9 cellular contexts compared by ENCODE assay signal in genomic region chr16:67157892-67158635, GRCh38. TPM values are rescaled to one million over a fixed set of nuclear protein-coding genes. Genes with fewer than 3 reads are reported as not detected.
A peak's percentile ranks its signal among the peaks of the same experiment; 100 is the strongest.
DNase-seq lines count a peak whose midpoint lies in the region; ATAC-seq and TF ChIP-seq lines count a peak whose summit lies in the region.
"Had no signal": no experiment of that assay in that cellular context is flagged by ENCODE, and none has a peak within 500 bp of the region (broad histone marks: within the 10 kb centered on the region; RNA-seq: fewer than 3 reads in every experiment).

No MANE protein-coding gene starts in this region.

- H3K4me2 ChIP-seq in HCT116 (ENCODE audit: low read length) = peak overlapping the region; percentile 86

- TF ChIP-seq POLR2A in HCT116 (IDR thresholded peaks at IDR 0.05; ENCODE audit: borderline replicate concordance, extremely low read depth, insufficient read depth, insufficient read length) = no peak

- H4K20me1 ChIP-seq in HCT116 (ENCODE audit: insufficient read depth) = no peaks in the 10 kb centered on the region

- TF ChIP-seq CTCF in HCT116 (IDR thresholded peaks at IDR 0.05 in 2 of 3, conservative IDR thresholded peaks at IDR 0.05 in 1 of 3; ENCODE audit: borderline replicate concordance in 1 of 3, insufficient read depth in 1 of 3, low read depth in 2 of 3, low read length in 2 of 3) = no peak
- TF ChIP-seq CTCF in heart right ventricle (IDR thresholded peaks at IDR 0.05) = no peak

- H3K27ac Mint-ChIP-seq in CD4-positive, alpha-beta memory T cell = peak overlapping the region; percentile 94 to 100 (median 99)
- H3K27ac Mint-ChIP-seq in activated T-helper 2 cell treated with anti-CD3 and anti-CD28 coated beads, Interferon-gamma antibody, Interleukin-2, Interleukin-4, amounts not matched to agents 10 μg/mL and 5 μg/mL and 100 μg/mL, durations not matched to agents 14 hours and 24 hours and 36 hours = peak overlapping the region; percentile 85
- H3K27ac Mint-ChIP-seq in naive thymus-derived CD4-positive, alpha-beta T cell = peak overlapping the region; percentile 94 to 99 (median 95)

- TF ChIP-seq RAD21 in HCT116 (IDR thresholded peaks at IDR 0.05; ENCODE audit: low read depth) = no peak

- H3K27me3 Mint-ChIP-seq in CD4-positive, alpha-beta memory T cell = peaks cover 3% of the 10 kb centered on the region in 2 donors
- peaks cover 5% of the 10 kb centered on the region for H3K27me3 Mint-ChIP-seq in activated T-helper 2 cell treated with anti-CD3 and anti-CD28 coated beads, Interferon-gamma antibody, Interleukin-2, Interleukin-4, amounts not matched to agents 10 μg/mL and 5 μg/mL and 100 μg/mL, durations not matched to agents 14 hours and 24 hours and 36 hours (ENCODE audit: low read depth)
- H3K27me3 Mint-ChIP-seq in naive thymus-derived CD4-positive, alpha-beta T cell = peaks cover 0 to 11% (median 10%) of the 10 kb centered on the region in 5 donors

- CTCF ChIA-PET in CD4-positive, alpha-beta memory T cell (lab: Charles Lee; ENCODE audit: partially characterized antibody) = interaction anchor here (0.7 to 13.4 kb wide), 16 partner anchors 11 to 205 kb away, joined by 3 to 187 read pairs (median 4); partner anchors contain the start of genes E2F4, MATCAP1 and NOL3
- CTCF ChIA-PET in HCT116 (lab: Charles Lee) = interaction anchor here (0.9 to 5.7 kb wide), 4 partner anchors 11 to 140 kb away, joined by 3 to 52 read pairs (median 8); partner anchors contain the start of gene NOL3
- CTCF ChIA-PET in naive thymus-derived CD4-positive, alpha-beta T cell (lab: Charles Lee) = interaction anchor here (0.7 to 1.3 kb wide), 9 partner anchors 16 to 204 kb away, joined by 3 to 7 read pairs (median 3); no protein-coding TSS in a partner anchor

- no peaks in the 10 kb centered on the region for H3K9me2 ChIP-seq in HCT116 (ENCODE audit: insufficient read depth)

- H3K9me3 Mint-ChIP-seq in CD4-positive, alpha-beta memory T cell = no peaks in the 10 kb centered on the region
- H3K9me3 Mint-ChIP-seq in activated T-helper 2 cell treated with anti-CD3 and anti-CD28 coated beads, Interferon-gamma antibody, Interleukin-2, Interleukin-4, amounts not matched to agents 10 μg/mL and 5 μg/mL and 100 μg/mL, durations not matched to agents 14 hours and 24 hours and 36 hours = no peaks in the 10 kb centered on the region
- peaks cover 0 to 1% (median 0%) of the 10 kb centered on the region in 11 donors for H3K9me3 Mint-ChIP-seq in naive thymus-derived CD4-positive, alpha-beta T cell

- H3K36me3 Mint-ChIP-seq in CD4-positive, alpha-beta memory T cell = peaks cover 4 to 18% of the 10 kb centered on the region in 2 donors
- H3K36me3 Mint-ChIP-seq in activated T-helper 2 cell treated with anti-CD3 and anti-CD28 coated beads, Interferon-gamma antibody, Interleukin-2, Interleukin-4, amounts not matched to agents 10 μg/mL and 5 μg/mL and 100 μg/mL, durations not matched to agents 14 hours and 24 hours and 36 hours (ENCODE audit: low read depth) = peaks cover 34% of the 10 kb centered on the region
- H3K36me3 Mint-ChIP-seq in naive thymus-derived CD4-positive, alpha-beta T cell = peaks cover 0 to 52% (median 0%) of the 10 kb centered on the region in 5 donors

- peaks cover 42 to 81% (median 56%) of the 10 kb centered on the region in 4 donors for H3K4me1 Mint-ChIP-seq in CD4-positive, alpha-beta memory T cell
- peaks cover 46% of the 10 kb centered on the region for H3K4me1 Mint-ChIP-seq in activated T-helper 2 cell treated with anti-CD3 and anti-CD28 coated beads, Interferon-gamma antibody, Interleukin-2, Interleukin-4, amounts not matched to agents 10 μg/mL and 5 μg/mL and 100 μg/mL, durations not matched to agents 14 hours and 24 hours and 36 hours (ENCODE audit: low read depth)
- peaks cover 34 to 64% (median 54%) of the 10 kb centered on the region in 7 donors for H3K4me1 Mint-ChIP-seq in naive thymus-derived CD4-positive, alpha-beta T cell

- peaks cover 74% of the 10 kb centered on the region for H3K4me1 ChIP-seq in CD4-positive, alpha-beta memory T cell (ENCODE audit: insufficient read depth, low read length)
- H3K4me1 ChIP-seq in HCT116 (ENCODE audit: control insufficient read depth in 1 of 2, insufficient read depth in 2 of 2, low read length in 2 of 2) (peaks cover 10 to 34% of the 10 kb centered on the region in 2 experiments; a peak in 3 of 4 replicates), heart right ventricle (peaks cover 21 to 54% (median 46%) of the 10 kb centered on the region in 9 donors)
- H3K4me1 ChIP-seq in naive thymus-derived CD4-positive, alpha-beta T cell (ENCODE audit: control insufficient read depth in 2 of 2, insufficient read depth in 2 of 2, low read length in 2 of 2) = peaks cover 43 to 44% of the 10 kb centered on the region in 2 donors

- WGBS in heart right ventricle, 2 donors = 81 to 84% methylated on average over 7 of the region's 7 CpGs

- BruUV-seq in HCT116 (replicated peaks; lab: Mats Ljungman, UMichigan) = no TSS peak

- H3K79me2 ChIP-seq in HCT116 (ENCODE audit: insufficient read depth, low read length) = no peaks in the 10 kb centered on the region; the same call in 1 of the 2 replicates

- H3K9me3 ChIP-seq in CD4-positive, alpha-beta memory T cell (ENCODE audit: control insufficient read depth in 1 of 2, low read length in 2 of 2) = no peaks in the 10 kb centered on the region
- no peaks in the 10 kb centered on the region for H3K9me3 ChIP-seq in HCT116 (ENCODE audit: control insufficient read depth in 1 of 2, insufficient read depth in 1 of 2, low read depth in 1 of 2, low read length in 2 of 2)
- no peaks in the 10 kb centered on the region for H3K9me3 ChIP-seq in naive thymus-derived CD4-positive, alpha-beta T cell (ENCODE audit: control insufficient read depth in 2 of 3, low read length in 3 of 3)
- H3K9me3 ChIP-seq in heart right ventricle = no peaks in the 10 kb centered on the region
- H3K9me3 ChIP-seq: thyroid gland had no signal

- peaks cover 7% of the 10 kb centered on the region for H3K27me3 ChIP-seq in CD4-positive, alpha-beta memory T cell (ENCODE audit: insufficient read depth, low read length)
- no peaks in the 10 kb centered on the region for H3K27me3 ChIP-seq in HCT116 (ENCODE audit: insufficient read depth, low read length)
- peaks cover 0 to 9% of the 10 kb centered on the region in 2 donors for H3K27me3 ChIP-seq in naive thymus-derived CD4-positive, alpha-beta T cell (ENCODE audit: control insufficient read depth in 2 of 2, insufficient read depth in 2 of 2, low read length in 2 of 2)
- H3K27me3 ChIP-seq in heart right ventricle = peaks cover 0 to 20% (median 7%) of the 10 kb centered on the region in 7 donors
- H3K27me3 ChIP-seq: thyroid gland had no signal

- H2AFZ ChIP-seq in HCT116 (ENCODE audit: low read depth, low read length, poor library complexity, severe bottlenecking) = no peak overlapping the region

- peak overlapping the region; percentile 64 to 95 for H3K4me3 ChIP-seq in CD4-positive, alpha-beta memory T cell (ENCODE audit: low read length in 2 of 2)
- H3K4me3 ChIP-seq in HCT116 (replicated peaks in 1 of 2; ENCODE audit: low read depth in 1 of 2, low read length in 2 of 2) (no peak overlapping the region; a peak in 1 of 4 replicates), heart right ventricle (peak overlapping the region in 2 of 10 donors; percentile 98 to 99)
- peak overlapping the region; percentile 78 for H3K4me3 ChIP-seq in naive thymus-derived CD4-positive, alpha-beta T cell (ENCODE audit: low read length)

- peak overlapping the region; percentile 97 for H3K27ac ChIP-seq in CD4-positive, alpha-beta memory T cell (ENCODE audit: low read depth, low read length)
- H3K27ac ChIP-seq in HCT116 (ENCODE audit: low read depth, low read length) (no peak overlapping the region), heart right ventricle (peak overlapping the region in 1 of 10 donors; percentile 95)
- peak overlapping the region; percentile 94 for H3K27ac ChIP-seq in naive thymus-derived CD4-positive, alpha-beta T cell (ENCODE audit: low read depth, low read length)

- DNase-seq in CD4-positive, alpha-beta memory T cell = peak in 4 of 5 donors; percentile 50 to 70 (median 64)
- DNase-seq in HCT116 (ENCODE audit: low read depth, low spot score) (no peak), heart right ventricle (no peak), occipital lobe (lab: John Stamatoyannopoulos, UW) (no peak)
- DNase-seq in activated T-helper 2 cell treated with anti-CD3 and anti-CD28 coated beads, Interferon-gamma antibody, Interleukin-2, Interleukin-4, amounts not matched to agents 10 μg/mL and 5 μg/mL and 100 μg/mL, durations not matched to agents 14 hours and 24 hours and 36 hours (ENCODE audit: low spot score) = no peak
- peak in 3 of 9 donors; percentile 27 to 55 (median 43) for DNase-seq in naive thymus-derived CD4-positive, alpha-beta T cell

- RAD21 ChIA-PET in HCT116 (lab: Charles Lee; ENCODE audit: low non-redundant PET in 1 of 2, low total read pairs in 2 of 2, uncharacterized antibody in 2 of 2, unreplicated experiment in 2 of 2) = interaction anchor here in 1 of 2 experiments (0.5 kb wide), 1 partner anchor 129 kb away, joined by 4 read pairs; no protein-coding TSS in a partner anchor

- peak overlapping the region; percentile 92 to 96 (median 94) for H3K4me3 Mint-ChIP-seq in CD4-positive, alpha-beta memory T cell
- peak overlapping the region; percentile 91 for H3K4me3 Mint-ChIP-seq in activated T-helper 2 cell treated with anti-CD3 and anti-CD28 coated beads, Interferon-gamma antibody, Interleukin-2, Interleukin-4, amounts not matched to agents 10 μg/mL and 5 μg/mL and 100 μg/mL, durations not matched to agents 14 hours and 24 hours and 36 hours (ENCODE audit: low read depth)
- H3K4me3 Mint-ChIP-seq in naive thymus-derived CD4-positive, alpha-beta T cell = peak overlapping the region; percentile 76 to 93 (median 87)

- 0 out of 2 replicates have a peak overlapping the region, but pooled peaks have one; percentile 90 for H3K9ac ChIP-seq in HCT116 (ENCODE audit: low read length)

- ATAC-seq in HCT116 (no peak), HG03354 (IDR thresholded peaks at IDR 0.05; ENCODE audit: poor library complexity, severe bottlenecking, unreplicated experiment) (no peak), HG02623 (IDR thresholded peaks at IDR 0.05; ENCODE audit: unreplicated experiment) (no peak), heart right ventricle (no peak)
- ATAC-seq in naive thymus-derived CD4-positive, alpha-beta T cell = no peak

- POLR2A ChIA-PET in CD4-positive, alpha-beta memory T cell (lab: Charles Lee; ENCODE audit: partially characterized antibody) = interaction anchor here (0.6 to 13.1 kb wide), 24 partner anchors 6 to 918 kb away, joined by 3 to 320 read pairs (median 8); partner anchors contain the start of genes B3GNT9, CBFB, CIAO2B and E2F4
- POLR2A ChIA-PET in HCT116 (lab: Charles Lee) = interaction anchor here (0.6 to 1.0 kb wide), 3 partner anchors 7 to 42 kb away, joined by 3 to 8 read pairs (median 4); partner anchors contain the start of gene B3GNT9
- POLR2A ChIA-PET in naive thymus-derived CD4-positive, alpha-beta T cell (lab: Charles Lee) = interaction anchor here (0.6 to 4.6 kb wide), 13 partner anchors 10 to 140 kb away, joined by 3 to 31 read pairs (median 4); partner anchors contain the start of genes MATCAP1, SLC9A5 and TMEM208

- intact Hi-C loops in CD4-positive, alpha-beta memory T cell (cut with micrococcal nuclease) = loop anchor here (2.0 kb wide), 1 partner anchor 49 kb away; the partner anchor contains the start of gene PHAF1
- intact Hi-C loops in HCT116 (cut with micrococcal nuclease) (loop anchor here (5.0 kb wide), 1 partner anchor 206 kb away; no protein-coding TSS in a partner anchor), heart right ventricle (cut with DNase I) (loop anchor here in 4 of 10 donors (5.0 to 10.0 kb wide), 3 partner anchors 143 to 181 kb away; no protein-coding TSS in a partner anchor)
- intact Hi-C loops in activated T-helper 2 cell treated with anti-CD3 and anti-CD28 coated beads, Interferon-gamma antibody, Interleukin-2, Interleukin-4, amounts not matched to agents 10 μg/mL and 5 μg/mL and 100 μg/mL, durations not matched to agents 14 hours and 24 hours and 36 hours (cut with micrococcal nuclease) = loop anchor here (10.0 kb wide), 1 partner anchor 283 kb away; no protein-coding TSS in a partner anchor
- intact Hi-C loops in naive thymus-derived CD4-positive, alpha-beta T cell (cut with micrococcal nuclease) = loop anchor here in 1 of 2 donors (2.0 kb wide), 1 partner anchor 173 kb away; no protein-coding TSS in a partner anchor

- no peaks in the 10 kb centered on the region for H3K36me3 ChIP-seq in CD4-positive, alpha-beta memory T cell (ENCODE audit: insufficient read depth, low read length)
- H3K36me3 ChIP-seq in HCT116 (ENCODE audit: control insufficient read depth in 1 of 2, insufficient read depth in 2 of 2, low read length in 2 of 2) (no peaks in the 10 kb centered on the region), heart right ventricle (peaks cover 0 to 7% (median 0%) of the 10 kb centered on the region in 9 donors)
- peaks cover 0 to 3% (median 0%) of the 10 kb centered on the region in 3 experiments for H3K36me3 ChIP-seq in naive thymus-derived CD4-positive, alpha-beta T cell (ENCODE audit: control insufficient read depth in 2 of 3, insufficient read depth in 3 of 3, low read length in 3 of 3)
- H3K36me3 ChIP-seq: thyroid gland had no signal

RNA-seq across cellular contexts. Expression of gene TRADD, which starts 1.6 kb away (rescaled TPM):
- 100 to 1,000 TPM; 161 to 173 TPM for total RNA-seq in CD4-positive, alpha-beta memory T cell
- polyA plus RNA-seq in CD4-positive, alpha-beta memory T cell = 100 to 1,000 TPM; 221 to 285 TPM
- 20.5 TPM for total RNA-seq in HCT116 (2021; ENCODE audit: unreplicated experiment)
- polyA plus RNA-seq in HCT116 (2012) = 13.6 and 16.4 TPM in 2 replicates
- total RNA-seq in activated T-helper 2 cell treated with anti-CD3 and anti-CD28 coated beads, Interferon-gamma antibody, Interleukin-2, Interleukin-4, amounts not matched to agents 10 μg/mL and 5 μg/mL and 100 μg/mL, durations not matched to agents 14 hours and 24 hours and 36 hours = 35.0 and 38.3 TPM in 2 replicates
- total RNA-seq in naive thymus-derived CD4-positive, alpha-beta T cell = 10 to 100 TPM; 47.0 to 92.8 (median 52.8) TPM
- polyA plus RNA-seq in naive thymus-derived CD4-positive, alpha-beta T cell = 10 to 100 TPM; 69.8 to 71.1 TPM
- total RNA-seq in heart right ventricle = 10 to 100 TPM in 1 of 10 donors, 1 to 10 TPM in 9; 4.8 to 12.4 (median 5.7) TPM
- 10 to 100 TPM in 1 of 2 donors, 1 to 10 TPM in 1; 9.7 to 17.9 TPM for polyA plus RNA-seq in heart right ventricle
- 1.2 TPM for total RNA-seq in occipital lobe

RNA-seq across cellular contexts. Expression of gene FBXL8, which starts 1.7 kb away (rescaled TPM):
- 10 to 100 TPM; 69.9 to 76.2 TPM for total RNA-seq in CD4-positive, alpha-beta memory T cell
- 10 to 100 TPM; 19.2 to 26.5 TPM for polyA plus RNA-seq in CD4-positive, alpha-beta memory T cell
- total RNA-seq in HCT116 (2021; ENCODE audit: unreplicated experiment) = 27.8 TPM
- 20.5 and 21.6 TPM in 2 replicates for polyA plus RNA-seq in HCT116 (2012)
- total RNA-seq in activated T-helper 2 cell treated with anti-CD3 and anti-CD28 coated beads, Interferon-gamma antibody, Interleukin-2, Interleukin-4, amounts not matched to agents 10 μg/mL and 5 μg/mL and 100 μg/mL, durations not matched to agents 14 hours and 24 hours and 36 hours = 26.4 and 26.7 TPM in 2 replicates
- total RNA-seq in naive thymus-derived CD4-positive, alpha-beta T cell = 10 to 100 TPM in 2 of 5 experiments, 1 to 10 TPM in 3; 8.7 to 84.7 (median 9.7) TPM
- polyA plus RNA-seq in naive thymus-derived CD4-positive, alpha-beta T cell = 1 to 10 TPM; 5.2 to 7.8 TPM
- 10 to 100 TPM in 1 of 10 donors, 1 to 10 TPM in 9; 3.9 to 10.5 (median 5.0) TPM for total RNA-seq in heart right ventricle
- 10 to 100 TPM in 1 of 2 donors, 1 to 10 TPM in 1; 8.6 to 17.3 TPM for polyA plus RNA-seq in heart right ventricle
- total RNA-seq in occipital lobe = 2.0 TPM

RNA-seq across cellular contexts. Expression of gene HSF4, which starts 6.5 kb away (rescaled TPM):
- total RNA-seq in CD4-positive, alpha-beta memory T cell = 10 to 100 TPM; 93.6 to 98.7 TPM
- polyA plus RNA-seq in CD4-positive, alpha-beta memory T cell = under 1 TPM in 1 of 2 donors, not detected in 1; 0.37 TPM
- total RNA-seq in HCT116 (2021; ENCODE audit: unreplicated experiment) (46.6 TPM), heart right ventricle (10 to 100 TPM; 32.9 to 71.3 (median 38.6) TPM), occipital lobe (5.1 TPM)
- 32.7 and 36.2 TPM in 2 replicates for polyA plus RNA-seq in HCT116 (2012)
- total RNA-seq in activated T-helper 2 cell treated with anti-CD3 and anti-CD28 coated beads, Interferon-gamma antibody, Interleukin-2, Interleukin-4, amounts not matched to agents 10 μg/mL and 5 μg/mL and 100 μg/mL, durations not matched to agents 14 hours and 24 hours and 36 hours = 33.4 and 33.9 TPM in 2 replicates
- 100 to 1,000 TPM in 1 of 5 experiments, 10 to 100 TPM in 2, 1 to 10 TPM in 2; 9.9 to 150 (median 15.5) TPM for total RNA-seq in naive thymus-derived CD4-positive, alpha-beta T cell
- not detected for polyA plus RNA-seq in naive thymus-derived CD4-positive, alpha-beta T cell
- polyA plus RNA-seq in heart right ventricle = 100 to 1,000 TPM in 1 of 2 donors, 1 to 10 TPM in 1; 9.1 to 199 TPM

RNA-seq across cellular contexts. Expression of gene B3GNT9, which starts 7.3 kb away (rescaled TPM):
- 10 to 100 TPM; 10.0 to 10.4 TPM for total RNA-seq in CD4-positive, alpha-beta memory T cell
- 10 to 100 TPM; 10.0 to 11.8 TPM for polyA plus RNA-seq in CD4-positive, alpha-beta memory T cell
- total RNA-seq in HCT116 (2021; ENCODE audit: unreplicated experiment) (3.8 TPM), heart right ventricle (10 to 100 TPM in 4 of 10 donors, 1 to 10 TPM in 6; 7.4 to 17.6 (median 9.6) TPM), occipital lobe (1.2 TPM)
- polyA plus RNA-seq in HCT116 (2012) = 2.5 and 2.7 TPM in 2 replicates
- 5.0 and 5.1 TPM in 2 replicates for total RNA-seq in activated T-helper 2 cell treated with anti-CD3 and anti-CD28 coated beads, Interferon-gamma antibody, Interleukin-2, Interleukin-4, amounts not matched to agents 10 μg/mL and 5 μg/mL and 100 μg/mL, durations not matched to agents 14 hours and 24 hours and 36 hours
- total RNA-seq in naive thymus-derived CD4-positive, alpha-beta T cell = 10 to 100 TPM in 1 of 5 experiments, 1 to 10 TPM in 4; 1.9 to 13.2 (median 2.7) TPM
- 1 to 10 TPM in 1 of 2 donors, under 1 TPM in 1; 0.78 to 2.4 TPM for polyA plus RNA-seq in naive thymus-derived CD4-positive, alpha-beta T cell
- polyA plus RNA-seq in heart right ventricle = 10 to 100 TPM in 1 of 2 donors, 1 to 10 TPM in 1; 5.4 to 19.1 TPM

RNA-seq across cellular contexts. Expression of gene NOL3, which starts 12.3 kb away (rescaled TPM):
- 10 to 100 TPM in 1 of 2 experiments, 1 to 10 TPM in 1; 9.6 to 12.5 TPM for total RNA-seq in CD4-positive, alpha-beta memory T cell
- polyA plus RNA-seq in CD4-positive, alpha-beta memory T cell = 1 to 10 TPM; 1.3 to 1.7 TPM
- total RNA-seq in HCT116 (2021; ENCODE audit: unreplicated experiment) (54.0 TPM), heart right ventricle (10 to 100 TPM; 71.8 to 92.2 (median 79.9) TPM), occipital lobe (4.1 TPM)
- 76.0 and 87.8 TPM in 2 replicates for polyA plus RNA-seq in HCT116 (2012)
- 27.3 and 30.1 TPM in 2 replicates for total RNA-seq in activated T-helper 2 cell treated with anti-CD3 and anti-CD28 coated beads, Interferon-gamma antibody, Interleukin-2, Interleukin-4, amounts not matched to agents 10 μg/mL and 5 μg/mL and 100 μg/mL, durations not matched to agents 14 hours and 24 hours and 36 hours
- total RNA-seq in naive thymus-derived CD4-positive, alpha-beta T cell = 10 to 100 TPM in 1 of 5 experiments, 1 to 10 TPM in 3, under 1 TPM in 1; 0.89 to 66.0 (median 1.8) TPM
- polyA plus RNA-seq in naive thymus-derived CD4-positive, alpha-beta T cell = not detected
- 100 to 1,000 TPM; 115 to 132 TPM for polyA plus RNA-seq in heart right ventricle

Comparison
In these comparisons a context has a peak if more than half of its experiments do, and no peak if none do; other contexts are left out.
1. DNase-seq: peak in CD4-positive, alpha-beta memory T cell (4 of 5); none in HCT116 (single experiment), activated T-helper 2 cell treated with anti-CD3 and anti-CD28 coated beads, Interferon-gamma antibody, Interleukin-2, Interleukin-4, amounts not matched to agents 10 μg/mL and 5 μg/mL and 100 μg/mL, durations not matched to agents 14 hours and 24 hours and 36 hours (single experiment), heart right ventricle (0 of 2) and occipital lobe (single experiment).
2. H3K4me3 ChIP-seq: peak in CD4-positive, alpha-beta memory T cell (2 of 2) and naive thymus-derived CD4-positive, alpha-beta T cell (single experiment); none in HCT116 (0 of 2).
3. Peak in every context shown above with its lines, with median percentiles within 50 percentile points of each other: H3K27ac Mint-ChIP-seq and H3K4me3 Mint-ChIP-seq.